15 cellular contexts compared by ENCODE assay signal in the genomic region with DNA sequence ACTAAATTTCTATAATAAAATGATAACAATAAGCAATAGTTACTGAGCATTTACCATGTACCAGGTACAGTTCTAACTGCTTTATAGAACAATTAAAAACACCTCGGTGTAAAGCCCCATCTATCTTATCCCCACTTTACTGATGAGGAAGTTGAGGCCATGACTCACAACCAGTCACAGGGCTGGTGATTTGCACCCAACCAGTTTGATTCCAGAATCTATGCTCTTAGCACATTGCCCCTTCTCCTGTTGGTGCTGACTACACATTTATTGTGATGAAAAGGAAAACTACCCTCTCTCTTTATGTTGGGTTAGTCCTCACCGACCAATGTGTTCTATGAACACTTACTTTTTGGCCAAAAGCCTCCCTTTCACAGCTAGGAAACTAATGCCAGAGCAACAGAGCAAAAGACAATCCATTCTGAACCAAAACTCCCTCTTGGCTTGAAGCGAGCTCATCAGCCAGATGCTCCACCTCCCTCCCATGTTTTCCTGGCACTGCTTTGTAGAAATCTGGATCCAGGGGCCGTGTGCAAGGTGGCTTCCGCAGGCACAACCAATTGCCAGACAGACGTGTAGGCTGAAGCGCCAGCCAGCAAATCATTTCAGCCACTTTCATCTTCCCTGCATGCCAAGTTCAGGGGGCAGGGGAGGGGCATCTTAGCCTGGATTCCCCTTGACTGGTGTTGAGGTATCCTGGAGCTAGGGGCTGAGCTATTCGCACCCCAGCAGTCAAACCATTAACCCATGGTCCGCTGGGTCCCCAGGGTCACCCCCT. TPM values are rescaled to one million over a fixed set of nuclear protein-coding genes. Genes with fewer than 3 reads are reported as not detected.
DNase-seq lines count a peak whose midpoint lies in the region; ATAC-seq and TF ChIP-seq lines count a peak whose summit lies in the region.
"Had no signal": no experiment of that assay in that cellular context is flagged by ENCODE, and none has a peak within 500 bp of the region (broad histone marks: within the 10 kb centered on the region; RNA-seq: fewer than 3 reads in every experiment).

No MANE protein-coding gene starts in this region.

- no peak overlapping the region for H2AFZ ChIP-seq in smooth muscle cell (ENCODE audit: low read depth)

- CTCF ChIA-PET in activated CD8-positive, alpha-beta memory T cell treated with anti-CD3 and anti-CD28 coated beads, Interleukin-2, amount 10 ng/mL, durations not matched to agents 7 days and 5 days (lab: Charles Lee): interaction anchor here (0.9 kb wide), 1 partner anchor 8 kb away, joined by 3 read pairs; no protein-coding TSS in a partner anchor

- no peaks in the 10 kb centered on the region for H3K36me3 ChIP-seq in smooth muscle cell (ENCODE audit: low read depth)
- H3K36me3 ChIP-seq: WERI-Rb-1 had no signal

- H3K36me3 Mint-ChIP-seq in activated CD8-positive, alpha-beta memory T cell treated with anti-CD3 and anti-CD28 coated beads, Interleukin-2, amount 10 ng/mL, durations not matched to agents 7 days and 5 days: no peaks in the 10 kb centered on the region
- H3K36me3 Mint-ChIP-seq in natural killer cell: no peaks in the 10 kb centered on the region
- H3K36me3 Mint-ChIP-seq: CD4-positive, CD25-positive, alpha-beta regulatory T cell had no signal

- no peaks in the 10 kb centered on the region for H3K27me3 ChIP-seq in smooth muscle cell (ENCODE audit: low read depth)

- H3F3A ChIP-seq in smooth muscle cell (ENCODE audit: low read depth): peaks cover 11% of the 10 kb centered on the region

- ATAC-seq in activated CD8-positive, alpha-beta memory T cell treated with anti-CD3 and anti-CD28 coated beads, Interleukin-2, amount 10 ng/mL, durations not matched to agents 7 days and 5 days: no peak
- no peak for ATAC-seq in natural killer cell
- ATAC-seq: PC-3 had no signal

- peak; percentile 79 for DNase-seq in AG10803 (ENCODE audit: low read depth)
- peak; percentile 51 for DNase-seq in NCI-H2171 (lab: John Stamatoyannopoulos, UW)
- DNase-seq in dermis microvascular lymphatic vessel endothelial cell (ENCODE audit: low read depth in 2 of 2): peak; percentile 47 to 60
- DNase-seq in midbrain (lab: John Stamatoyannopoulos, UW): peak; percentile 39
- DNase-seq in smooth muscle cell (lab: John Stamatoyannopoulos, UW; ENCODE audit: unreplicated experiment): no peak
- no peak for DNase-seq in activated CD8-positive, alpha-beta memory T cell treated with anti-CD3 and anti-CD28 coated beads, Interleukin-2, amount 10 ng/mL, durations not matched to agents 7 days and 5 days
- DNase-seq in NCI-H2081 (lab: John Stamatoyannopoulos, UW): no peak
- DNase-seq in natural killer cell: no peak
- DNase-seq: activated effector memory CD4-positive, alpha-beta T cell treated with anti-CD3 and anti-CD28 coated beads, Interleukin-2, amount 50 U/mL, for 16 hours; CD4-positive, CD25-positive, alpha-beta regulatory T cell; effector CD8-positive, alpha-beta T cell; KG1; kidney; PC-3; WERI-Rb-1 had no signal

- no peaks in the 10 kb centered on the region for H3K79me2 ChIP-seq in smooth muscle cell (ENCODE audit: low read depth)

- H3K9me3 Mint-ChIP-seq in activated CD8-positive, alpha-beta memory T cell treated with anti-CD3 and anti-CD28 coated beads, Interleukin-2, amount 10 ng/mL, durations not matched to agents 7 days and 5 days (ENCODE audit: low read depth): no peaks in the 10 kb centered on the region
- H3K9me3 Mint-ChIP-seq in natural killer cell: no peaks in the 10 kb centered on the region
- H3K9me3 Mint-ChIP-seq: CD4-positive, CD25-positive, alpha-beta regulatory T cell had no signal

- intact Hi-C loops in natural killer cell (cut with micrococcal nuclease): no loop called here

- no peak overlapping the region for H3K4me2 ChIP-seq in smooth muscle cell

- no peaks in the 10 kb centered on the region for H4K20me1 ChIP-seq in smooth muscle cell (ENCODE audit: low read depth)

- peaks cover 2% of the 10 kb centered on the region for H3K27me3 Mint-ChIP-seq in activated CD8-positive, alpha-beta memory T cell treated with anti-CD3 and anti-CD28 coated beads, Interleukin-2, amount 10 ng/mL, durations not matched to agents 7 days and 5 days
- no peaks in the 10 kb centered on the region for H3K27me3 Mint-ChIP-seq in natural killer cell (ENCODE audit: low read depth in 2 of 2)

- no peak overlapping the region for H3K9ac ChIP-seq in smooth muscle cell (ENCODE audit: low read depth)

- no peaks in the 10 kb centered on the region for H3K9me3 ChIP-seq in smooth muscle cell (replicated peaks; ENCODE audit: low read depth)

- H3K4me3 ChIP-seq in AG10803 (ENCODE audit: low read length) (no peak overlapping the region), smooth muscle cell (no peak overlapping the region)

- no peaks in the 10 kb centered on the region for H3K4me1 ChIP-seq in smooth muscle cell (ENCODE audit: low read depth)

- peaks cover 28% of the 10 kb centered on the region for H3K4me1 Mint-ChIP-seq in activated CD8-positive, alpha-beta memory T cell treated with anti-CD3 and anti-CD28 coated beads, Interleukin-2, amount 10 ng/mL, durations not matched to agents 7 days and 5 days
- H3K4me1 Mint-ChIP-seq in natural killer cell: peaks cover 22 to 23% of the 10 kb centered on the region in 2 donors

- no peak overlapping the region for H3K27ac Mint-ChIP-seq in activated CD8-positive, alpha-beta memory T cell treated with anti-CD3 and anti-CD28 coated beads, Interleukin-2, amount 10 ng/mL, durations not matched to agents 7 days and 5 days
- H3K27ac Mint-ChIP-seq in natural killer cell: no peak overlapping the region

- H3K27ac ChIP-seq in smooth muscle cell (ENCODE audit: low read depth): no peak overlapping the region
- H3K27ac ChIP-seq: WERI-Rb-1 had no signal

- 79% methylated on average over 8 of the region's 9 CpGs for WGBS in smooth muscle cell (ENCODE audit: low lambda C conversion rate)

- no peak overlapping the region for H3K4me3 Mint-ChIP-seq in activated CD8-positive, alpha-beta memory T cell treated with anti-CD3 and anti-CD28 coated beads, Interleukin-2, amount 10 ng/mL, durations not matched to agents 7 days and 5 days
- H3K4me3 Mint-ChIP-seq in natural killer cell: no peak overlapping the region
- H3K4me3 Mint-ChIP-seq: CD4-positive, CD25-positive, alpha-beta regulatory T cell had no signal

- no peak for TF ChIP-seq CTCF in AG10803 (conservative IDR thresholded peaks at IDR 0.05; ENCODE audit: low read length)
- no peak for TF ChIP-seq CTCF in smooth muscle cell (IDR thresholded peaks at IDR 0.05; ENCODE audit: borderline replicate concordance, insufficient read depth, poor library complexity, severe bottlenecking)
- TF ChIP-seq CTCF in natural killer cell (IDR thresholded peaks at IDR 0.05): no peak

RNA-seq across cellular contexts. Expression of a gene that starts 32.0 kb away (rescaled TPM):
- 27.9 and 35.3 TPM in 2 replicates for total RNA-seq in dermis microvascular lymphatic vessel endothelial cell
- 19.0 and 20.6 TPM in 2 replicates for total RNA-seq in smooth muscle cell
- polyA plus RNA-seq in smooth muscle cell: 6.8 and 8.0 TPM in 2 replicates
- total RNA-seq in activated CD8-positive, alpha-beta memory T cell treated with anti-CD3 and anti-CD28 coated beads, Interleukin-2, amount 10 ng/mL, durations not matched to agents 7 days and 5 days: 1 to 10 TPM; 7.9 to 9.3 TPM
- total RNA-seq in natural killer cell: 10 to 100 TPM in 2 of 3 donors, 1 to 10 TPM in 1; 8.4 to 16.0 (median 12.1) TPM

Comparison
In these comparisons a context has a peak if more than half of its experiments do, and no peak if none do; other contexts are left out.
1. DNase-seq: peak in AG10803 (single experiment), NCI-H2171 (single experiment), dermis microvascular lymphatic vessel endothelial cell (2 of 2) and midbrain (single experiment); none in smooth muscle cell (single experiment), activated CD8-positive, alpha-beta memory T cell treated with anti-CD3 and anti-CD28 coated beads, Interleukin-2, amount 10 ng/mL, durations not matched to agents 7 days and 5 days (single experiment), NCI-H2081 (0 of 2) and natural killer cell (single experiment).